In the genomic region with DNA sequence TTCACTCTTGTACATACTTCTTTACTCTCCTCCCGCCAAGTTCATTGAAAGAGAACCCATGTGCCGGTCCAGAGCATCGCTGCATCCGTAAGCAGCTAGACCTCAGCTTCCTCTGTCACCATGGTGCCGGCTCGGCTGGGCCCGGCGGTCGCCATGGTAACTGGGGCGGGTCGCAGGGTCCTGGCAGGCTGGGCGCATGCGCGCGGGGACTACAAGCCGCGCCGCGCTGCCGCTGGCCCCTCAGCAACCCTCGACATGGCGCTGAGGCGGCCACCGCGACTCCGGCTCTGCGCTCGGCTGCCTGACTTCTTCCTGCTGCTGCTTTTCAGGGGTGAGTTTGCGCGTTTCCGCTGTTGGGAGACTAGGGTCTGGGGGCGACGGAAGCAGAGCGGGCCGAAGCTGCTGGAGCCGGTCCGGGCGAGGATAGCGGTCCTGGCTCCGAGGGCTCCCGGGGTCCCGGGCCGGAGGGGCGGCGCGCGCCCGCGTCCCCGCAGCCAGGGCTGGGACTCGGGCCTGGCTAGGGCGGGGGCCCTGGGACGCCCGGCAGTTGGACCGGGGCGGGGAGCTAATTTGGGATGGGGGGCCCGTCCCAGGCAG, we compare ENCODE assay signal across 1 cellular context.
TF ChIP-seq lines count a peak whose summit lies in the region.

JAM3 (plus strand) TSS at position 244 of the 597 bp plus-strand sequence; CDS start at position 256, 12 bp downstream.

TF ChIP-seq in HepG2, 621 proteins besides CTCF, POLR2A, EP300 and RAD21 (continued from another document and continues in another):
- no peak for TF ChIP-seq PAXIP1 (CRISPR knock-in tag; conservative IDR thresholded peaks at IDR 0.05)
- no peak for TF ChIP-seq ZNF30 (CRISPR knock-in tag; IDR thresholded peaks at IDR 0.05)
- TF ChIP-seq, protein P1, sequence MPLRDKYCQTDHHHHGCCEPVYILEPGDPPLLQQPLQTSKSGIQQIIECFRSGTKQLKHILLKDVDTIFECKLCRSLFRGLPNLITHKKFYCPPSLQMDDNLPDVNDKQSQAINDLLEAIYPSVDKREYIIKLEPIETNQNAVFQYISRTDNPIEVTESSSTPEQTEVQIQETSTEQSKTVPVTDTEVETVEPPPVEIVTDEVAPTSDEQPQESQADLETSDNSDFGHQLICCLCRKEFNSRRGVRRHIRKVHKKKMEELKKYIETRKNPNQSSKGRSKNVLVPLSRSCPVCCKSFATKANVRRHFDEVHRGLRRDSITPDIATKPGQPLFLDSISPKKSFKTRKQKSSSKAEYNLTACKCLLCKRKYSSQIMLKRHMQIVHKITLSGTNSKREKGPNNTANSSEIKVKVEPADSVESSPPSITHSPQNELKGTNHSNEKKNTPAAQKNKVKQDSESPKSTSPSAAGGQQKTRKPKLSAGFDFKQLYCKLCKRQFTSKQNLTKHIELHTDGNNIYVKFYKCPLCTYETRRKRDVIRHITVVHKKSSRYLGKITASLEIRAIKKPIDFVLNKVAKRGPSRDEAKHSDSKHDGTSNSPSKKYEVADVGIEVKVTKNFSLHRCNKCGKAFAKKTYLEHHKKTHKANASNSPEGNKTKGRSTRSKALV (CRISPR knock-in tag; IDR thresholded peaks at IDR 0.05), result no peak
- no peak for TF ChIP-seq ZNF670 (CRISPR knock-in tag; IDR thresholded peaks at IDR 0.05; ENCODE audit: borderline replicate concordance)
- TF ChIP-seq ATF4 (CRISPR knock-in tag; IDR thresholded peaks at IDR 0.05), result no peak
- TF ChIP-seq ZNF180 (CRISPR knock-in tag; IDR thresholded peaks at IDR 0.05; ENCODE audit: borderline replicate concordance, low read depth), result no peak
- TF ChIP-seq RNF2 (conservative IDR thresholded peaks at IDR 0.05; ENCODE audit: low read depth), result peak; percentile 59; the same call in 1 of the 2 replicates
- TF ChIP-seq SIN3B (IDR thresholded peaks at IDR 0.05; ENCODE audit: low read length), result no peak
- TF ChIP-seq, protein P2, sequence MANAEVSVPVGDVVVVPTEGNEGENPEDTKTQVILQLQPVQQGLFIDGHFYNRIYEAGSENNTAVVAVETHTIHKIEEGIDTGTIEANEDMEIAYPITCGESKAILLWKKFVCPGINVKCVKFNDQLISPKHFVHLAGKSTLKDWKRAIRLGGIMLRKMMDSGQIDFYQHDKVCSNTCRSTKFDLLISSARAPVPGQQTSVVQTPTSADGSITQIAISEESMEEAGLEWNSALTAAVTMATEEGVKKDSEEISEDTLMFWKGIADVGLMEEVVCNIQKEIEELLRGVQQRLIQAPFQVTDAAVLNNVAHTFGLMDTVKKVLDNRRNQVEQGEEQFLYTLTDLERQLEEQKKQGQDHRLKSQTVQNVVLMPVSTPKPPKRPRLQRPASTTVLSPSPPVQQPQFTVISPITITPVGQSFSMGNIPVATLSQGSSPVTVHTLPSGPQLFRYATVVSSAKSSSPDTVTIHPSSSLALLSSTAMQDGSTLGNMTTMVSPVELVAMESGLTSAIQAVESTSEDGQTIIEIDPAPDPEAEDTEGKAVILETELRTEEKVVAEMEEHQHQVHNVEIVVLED (CRISPR knock-in tag; IDR thresholded peaks at IDR 0.05; ENCODE audit: borderline replicate concordance), result peak; percentile 26; the same call in 1 of the 2 replicates
- TF ChIP-seq NPAS2 (CRISPR knock-in tag; IDR thresholded peaks at IDR 0.05; ENCODE audit: borderline replicate concordance), result no peak
- no peak for TF ChIP-seq ZNF597 (CRISPR knock-in tag; IDR thresholded peaks at IDR 0.05)
- TF ChIP-seq NFRKB (IDR thresholded peaks at IDR 0.05), result no peak
- TF ChIP-seq ZNF614 (CRISPR knock-in tag; IDR thresholded peaks at IDR 0.05; ENCODE audit: borderline replicate concordance), result no peak
- no peak for TF ChIP-seq FOXJ3 (CRISPR knock-in tag; IDR thresholded peaks at IDR 0.05; ENCODE audit: borderline replicate concordance)
- no peak for TF ChIP-seq ZNF260 (CRISPR knock-in tag; IDR thresholded peaks at IDR 0.05; ENCODE audit: borderline replicate concordance, low read depth)
- no peak for TF ChIP-seq CBX2 (IDR thresholded peaks at IDR 0.05; ENCODE audit: low read depth, low read length)
- TF ChIP-seq CBX2 (CRISPR knock-in tag; IDR thresholded peaks at IDR 0.05; ENCODE audit: low read depth), result no peak
- peak; percentile 29; the same call in 1 of the 2 replicates for TF ChIP-seq MED1 (CRISPR knock-in tag; IDR thresholded peaks at IDR 0.05)
- no peak for TF ChIP-seq RXRB (CRISPR knock-in tag; IDR thresholded peaks at IDR 0.05; ENCODE audit: borderline replicate concordance)
- TF ChIP-seq BHLHE40 (IDR thresholded peaks at IDR 0.05; ENCODE audit: low read length), result no peak
- TF ChIP-seq PRDM10 (CRISPR knock-in tag; IDR thresholded peaks at IDR 0.05; ENCODE audit: low read depth), result no peak
- TF ChIP-seq DMAP1 (CRISPR knock-in tag; IDR thresholded peaks at IDR 0.05), result no peak
- TF ChIP-seq LCORL (IDR thresholded peaks at IDR 0.05), result no peak
- TF ChIP-seq LCORL (CRISPR knock-in tag; IDR thresholded peaks at IDR 0.05), result no peak
- peak; percentile 62; the same call in 1 of the 2 replicates for TF ChIP-seq ZNF337 (CRISPR knock-in tag; IDR thresholded peaks at IDR 0.05; ENCODE audit: borderline replicate concordance, low read depth)
- TF ChIP-seq SMAD9 (CRISPR knock-in tag; IDR thresholded peaks at IDR 0.05), result peak; percentile 70; the same call in 1 of the 2 replicates
- TF ChIP-seq HNRNPLL (IDR thresholded peaks at IDR 0.05; ENCODE audit: low read depth, low read length, poor library complexity, severe bottlenecking), result peak; percentile 20
- TF ChIP-seq ZNF704 (CRISPR knock-in tag; IDR thresholded peaks at IDR 0.05; ENCODE audit: borderline replicate concordance), result no peak
- TF ChIP-seq, protein P3, sequence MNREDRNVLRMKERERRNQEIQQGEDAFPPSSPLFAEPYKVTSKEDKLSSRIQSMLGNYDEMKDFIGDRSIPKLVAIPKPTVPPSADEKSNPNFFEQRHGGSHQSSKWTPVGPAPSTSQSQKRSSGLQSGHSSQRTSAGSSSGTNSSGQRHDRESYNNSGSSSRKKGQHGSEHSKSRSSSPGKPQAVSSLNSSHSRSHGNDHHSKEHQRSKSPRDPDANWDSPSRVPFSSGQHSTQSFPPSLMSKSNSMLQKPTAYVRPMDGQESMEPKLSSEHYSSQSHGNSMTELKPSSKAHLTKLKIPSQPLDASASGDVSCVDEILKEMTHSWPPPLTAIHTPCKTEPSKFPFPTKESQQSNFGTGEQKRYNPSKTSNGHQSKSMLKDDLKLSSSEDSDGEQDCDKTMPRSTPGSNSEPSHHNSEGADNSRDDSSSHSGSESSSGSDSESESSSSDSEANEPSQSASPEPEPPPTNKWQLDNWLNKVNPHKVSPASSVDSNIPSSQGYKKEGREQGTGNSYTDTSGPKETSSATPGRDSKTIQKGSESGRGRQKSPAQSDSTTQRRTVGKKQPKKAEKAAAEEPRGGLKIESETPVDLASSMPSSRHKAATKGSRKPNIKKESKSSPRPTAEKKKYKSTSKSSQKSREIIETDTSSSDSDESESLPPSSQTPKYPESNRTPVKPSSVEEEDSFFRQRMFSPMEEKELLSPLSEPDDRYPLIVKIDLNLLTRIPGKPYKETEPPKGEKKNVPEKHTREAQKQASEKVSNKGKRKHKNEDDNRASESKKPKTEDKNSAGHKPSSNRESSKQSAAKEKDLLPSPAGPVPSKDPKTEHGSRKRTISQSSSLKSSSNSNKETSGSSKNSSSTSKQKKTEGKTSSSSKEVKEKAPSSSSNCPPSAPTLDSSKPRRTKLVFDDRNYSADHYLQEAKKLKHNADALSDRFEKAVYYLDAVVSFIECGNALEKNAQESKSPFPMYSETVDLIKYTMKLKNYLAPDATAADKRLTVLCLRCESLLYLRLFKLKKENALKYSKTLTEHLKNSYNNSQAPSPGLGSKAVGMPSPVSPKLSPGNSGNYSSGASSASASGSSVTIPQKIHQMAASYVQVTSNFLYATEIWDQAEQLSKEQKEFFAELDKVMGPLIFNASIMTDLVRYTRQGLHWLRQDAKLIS (CRISPR knock-in tag; IDR thresholded peaks at IDR 0.05), result no peak
- no peak for TF ChIP-seq GATA4 (IDR thresholded peaks at IDR 0.05; ENCODE audit: borderline replicate concordance, low read depth)
- no peak for TF ChIP-seq ADNP (CRISPR knock-in tag; IDR thresholded peaks at IDR 0.05)
- TF ChIP-seq ZNF629 (CRISPR knock-in tag; conservative IDR thresholded peaks at IDR 0.05), result no peak
- TF ChIP-seq KDM4B (CRISPR knock-in tag; IDR thresholded peaks at IDR 0.05), result no peak
- TF ChIP-seq UBTF (CRISPR knock-in tag; IDR thresholded peaks at IDR 0.05), result peak; percentile 37; the same call in 1 of the 2 replicates
- peak; percentile 61 for TF ChIP-seq YY1 (IDR thresholded peaks at IDR 0.05; ENCODE audit: insufficient read depth, insufficient replicate concordance, low read depth, low read length)
- TF ChIP-seq CEBPG (CRISPR knock-in tag; IDR thresholded peaks at IDR 0.05), result no peak
